Comparison of ENCODE assay signal across 6 cellular contexts in the genomic region with DNA sequence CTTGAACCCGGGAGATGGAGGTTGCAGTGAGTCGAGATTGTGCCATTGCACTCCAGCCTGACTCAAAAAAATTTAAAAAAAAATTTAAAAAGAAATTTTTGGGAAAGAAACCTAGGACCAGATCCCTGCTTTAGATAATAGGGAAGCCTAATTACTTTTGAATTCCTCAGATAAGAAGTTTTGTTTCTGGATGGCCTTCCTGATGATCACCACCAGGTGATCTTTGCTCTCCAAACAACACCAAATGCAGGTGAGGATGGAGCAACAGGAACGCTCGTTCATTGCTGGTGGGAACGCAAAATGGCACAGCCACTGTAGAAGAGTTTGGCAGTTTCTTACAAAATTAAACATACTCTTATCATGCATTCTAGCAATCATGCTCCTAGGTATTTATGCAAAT.
"Had no signal": no experiment of that assay in that cellular context is flagged by ENCODE, and none has a peak within 500 bp of the region (broad histone marks: within the 10 kb centered on the region; RNA-seq: fewer than 3 reads in every experiment).

No MANE protein-coding gene starts in this region.

- H3K4me3 Mint-ChIP-seq: GM23338, IgD-negative memory B cell had no signal

- H3K4me1 Mint-ChIP-seq: IgD-negative memory B cell had no signal

- H3K9ac ChIP-seq: KMS-11 had no signal

- ATAC-seq: GM23338 had no signal

- H3K27ac ChIP-seq: KMS-11 had no signal

- H3K4me3 ChIP-seq: GM23338 had no signal

- DNase-seq: HCEC 1CT, Karpas-422, KBM-7 had no signal

- H3K4me2 ChIP-seq: GM23338, KMS-11 had no signal

- H3K27me3 Mint-ChIP-seq: IgD-negative memory B cell had no signal

- H3K27ac Mint-ChIP-seq: GM23338 had no signal

- H2AFZ ChIP-seq: GM23338 had no signal

- H3K9me3 Mint-ChIP-seq: GM23338, IgD-negative memory B cell had no signal
